ENCODE assay signal across 8 cellular contexts in the genomic region with DNA sequence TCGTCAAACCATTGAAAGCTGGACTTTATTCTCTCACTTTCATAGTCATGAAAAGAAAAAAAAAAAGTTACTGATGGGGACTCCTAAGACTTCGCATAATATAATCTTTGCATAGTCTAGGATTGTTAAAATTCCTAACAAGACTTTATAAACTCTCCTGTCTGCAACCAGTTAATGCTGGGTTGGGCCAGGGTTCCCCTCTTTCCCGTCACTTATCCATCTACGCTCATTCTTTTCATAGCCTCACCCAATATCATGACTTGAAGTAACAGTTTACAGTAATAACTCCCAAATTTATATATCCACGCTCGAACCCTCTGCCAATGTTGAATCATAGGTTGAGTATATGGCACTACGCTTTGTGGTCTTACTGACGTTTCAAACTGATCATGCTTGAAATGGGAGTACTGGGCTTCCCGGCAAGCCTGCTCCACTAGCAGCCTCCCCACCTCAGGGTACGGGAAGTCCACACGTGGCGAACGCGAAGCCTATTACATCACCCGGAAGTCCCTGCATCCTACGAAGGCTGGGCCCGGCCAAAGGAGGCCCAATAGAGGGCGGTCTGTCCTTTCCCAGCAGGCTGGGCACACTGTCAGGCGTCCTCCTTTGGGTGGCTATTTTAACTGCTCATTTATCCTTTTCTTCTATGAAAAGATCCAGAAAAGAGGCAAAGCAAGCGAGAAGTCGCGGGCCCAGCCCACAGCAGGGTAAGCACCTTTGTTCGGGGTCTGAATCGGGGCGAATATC. TPM values are rescaled to one million over a fixed set of nuclear protein-coding genes. Genes with fewer than 3 reads are reported as not detected.
DNase-seq lines count a peak whose midpoint lies in the region; ATAC-seq and TF ChIP-seq lines count a peak whose summit lies in the region.

No MANE protein-coding gene starts in this region.

- H3K4me1 ChIP-seq in body of pancreas = peaks cover 25% of the 10 kb centered on the region
- H3K4me1 ChIP-seq in gastrocnemius medialis = peaks cover 31 to 39% of the 10 kb centered on the region in 2 donors

- in situ Hi-C loops in gastrocnemius medialis (cut with MboI; ENCODE audit: low sequenced_read_pairs in 4 of 4) = loop anchor here in 1 of 4 donors (5.0 kb wide), 1 partner anchor 73 kb away; a partner anchor contains a TSS

- no peaks in the 10 kb centered on the region for H3K27me3 ChIP-seq in body of pancreas
- no peaks in the 10 kb centered on the region for H3K27me3 ChIP-seq in gastrocnemius medialis

- intact Hi-C loops in body of pancreas (cut with DNase I) (no loop called here), gastrocnemius medialis (cut with DNase I; ENCODE audit: low total_unique reads) (loop anchor here (1.0 to 10.0 kb wide), 10 partner anchors 23 to 225 kb away; a partner anchor contains a TSS)

- H3K36me3 ChIP-seq in body of pancreas (replicated peaks in 1 of 2; ENCODE audit: insufficient read depth in 1 of 2, low read depth in 2 of 2) (peaks cover 1 to 4% of the 10 kb centered on the region in 2 donors), gastrocnemius medialis (peaks cover 0 to 10% of the 10 kb centered on the region in 2 donors)

- H3K9me3 ChIP-seq in body of pancreas (no peaks in the 10 kb centered on the region), gastrocnemius medialis (no peaks in the 10 kb centered on the region)

- peak; percentile 66 for ATAC-seq in GM18502 (IDR thresholded peaks at IDR 0.05; ENCODE audit: poor library complexity, unreplicated experiment)
- peak; percentile 65 for ATAC-seq in HG02943 (IDR thresholded peaks at IDR 0.05; ENCODE audit: low read depth, unreplicated experiment)
- ATAC-seq in body of pancreas = peak; percentile 92
- ATAC-seq in gastrocnemius medialis = peak; percentile 90 to 94

- TF ChIP-seq CTCF in body of pancreas (IDR thresholded peaks at IDR 0.05) (peak in 4 of 7 experiments; percentile 14 to 36 (median 22)), gastrocnemius medialis (IDR thresholded peaks at IDR 0.05 in 4 of 5, conservative IDR thresholded peaks at IDR 0.05 in 1 of 5) (peak in 3 of 5 experiments; percentile 31 to 52 (median 33))

- DNase-seq in 8988T (peak; percentile 51), NCI-H187 (lab: John Stamatoyannopoulos, UW) (peak; percentile 70 to 89), T-helper 22 cell (ENCODE audit: low read depth) (peak; percentile 59), body of pancreas (peak; percentile 85 to 95 (median 91)), gastrocnemius medialis (peak; percentile 89 to 93)

- peak overlapping the region; percentile 91 to 95 for H3K4me3 ChIP-seq in body of pancreas
- peak overlapping the region; percentile 98 for H3K4me3 ChIP-seq in iPS-11a (ENCODE audit: low read depth, low read length)
- H3K4me3 ChIP-seq in gastrocnemius medialis = peak overlapping the region; percentile 96 to 97 (median 96)

- peak in 2 of 3 donors; percentile 93 to 94 for TF ChIP-seq POLR2A in body of pancreas (IDR thresholded peaks at IDR 0.05)
- no peak for TF ChIP-seq POLR2A in gastrocnemius medialis (IDR thresholded peaks at IDR 0.05)

- H3K27ac ChIP-seq in body of pancreas (peak overlapping the region; percentile 94 to 99 (median 96)), gastrocnemius medialis (peak overlapping the region; percentile 93 to 99 (median 96))

- WGBS in body of pancreas, 2 donors = 6 to 12% methylated on average over 11 to 25 of the region's 25 CpGs

RNA-seq across cellular contexts. Expression of a gene that starts 0.7 kb away (rescaled TPM):
- total RNA-seq in body of pancreas (10 to 100 TPM; 22.7 to 30.1 TPM), gastrocnemius medialis (10 to 100 TPM; 20.2 to 63.3 (median 42.3) TPM)

RNA-seq across cellular contexts. Expression of a gene that starts 39.2 kb away (rescaled TPM):
- total RNA-seq in body of pancreas (10 to 100 TPM in 1 of 2 donors, 1 to 10 TPM in 1; 8.8 to 13.8 TPM), gastrocnemius medialis (10 to 100 TPM in 2 of 4 donors, 1 to 10 TPM in 2; 9.3 to 20.2 (median 14.8) TPM)

RNA-seq across cellular contexts. Expression of a gene that starts 40.7 kb away (rescaled TPM):
- total RNA-seq in body of pancreas = 1 to 10 TPM in 1 of 2 donors, under 1 TPM in 1; 0.33 to 3.9 TPM
- 10 to 100 TPM in 1 of 4 donors, 1 to 10 TPM in 3; 5.8 to 11.5 (median 8.3) TPM for total RNA-seq in gastrocnemius medialis

RNA-seq across cellular contexts. Expression of a gene that starts 48.8 kb away (rescaled TPM):
- not detected for total RNA-seq in body of pancreas
- 1 to 10 TPM in 1 of 4 donors, under 1 TPM in 2, not detected in 1; 0.42 to 2.7 (median 0.76) TPM for total RNA-seq in gastrocnemius medialis

Comparison
In these comparisons a context has a peak if more than half of its experiments do, and no peak if none do; other contexts are left out.
1. Peak in every context shown above with its lines: DNase-seq, ATAC-seq, H3K4me3 ChIP-seq and H3K27ac ChIP-seq.
2. POLR2A ChIP-seq: peak in body of pancreas (2 of 3); none in gastrocnemius medialis (0 of 2).